ENCODE assay signal across 1 cellular context in the genomic region with DNA sequence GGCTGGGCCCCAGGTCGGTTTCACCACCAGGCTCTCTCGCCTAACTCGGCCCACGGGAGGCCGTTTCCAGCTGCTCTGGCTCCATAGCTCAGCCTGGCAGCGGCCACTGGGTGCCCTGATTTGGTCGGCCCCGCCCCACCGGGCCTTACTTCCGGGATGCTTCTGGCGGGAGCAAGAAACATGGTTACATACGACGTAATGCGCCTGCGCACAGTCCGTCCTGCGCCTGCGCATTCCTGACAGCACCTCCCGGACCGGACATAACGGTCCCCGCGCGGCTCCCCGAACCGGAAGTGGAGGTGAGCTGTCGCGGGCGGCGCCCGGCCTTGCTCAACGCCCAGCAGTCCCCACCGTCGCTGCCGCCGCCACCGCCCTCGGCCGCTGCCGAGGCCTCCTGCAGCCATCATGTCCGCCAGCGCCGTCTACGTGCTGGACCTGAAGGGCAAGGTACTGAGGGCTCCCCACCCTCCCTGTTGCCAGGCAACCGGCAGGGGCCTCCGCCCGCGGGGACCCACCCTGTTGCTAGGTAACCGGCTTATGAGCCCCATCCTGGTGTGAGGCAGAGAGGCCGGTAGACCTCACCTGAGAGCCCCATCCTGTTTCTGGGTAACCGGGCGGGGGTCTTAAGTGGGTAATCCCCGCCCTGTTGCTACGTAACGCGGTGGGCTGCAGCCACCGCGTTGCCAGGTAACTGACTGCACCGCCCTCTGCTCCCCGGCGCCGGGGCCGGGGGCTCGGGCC.
TF ChIP-seq lines count a peak whose summit lies in the region.

A gene (plus strand): TSS at position 290 of the 741 bp plus-strand sequence. CDS start 116 bp downstream, at position 406.

TF ChIP-seq in HepG2, 621 proteins besides CTCF, POLR2A, EP300 and RAD21 (continued from another document and continues in another):
- TF ChIP-seq, protein P1, sequence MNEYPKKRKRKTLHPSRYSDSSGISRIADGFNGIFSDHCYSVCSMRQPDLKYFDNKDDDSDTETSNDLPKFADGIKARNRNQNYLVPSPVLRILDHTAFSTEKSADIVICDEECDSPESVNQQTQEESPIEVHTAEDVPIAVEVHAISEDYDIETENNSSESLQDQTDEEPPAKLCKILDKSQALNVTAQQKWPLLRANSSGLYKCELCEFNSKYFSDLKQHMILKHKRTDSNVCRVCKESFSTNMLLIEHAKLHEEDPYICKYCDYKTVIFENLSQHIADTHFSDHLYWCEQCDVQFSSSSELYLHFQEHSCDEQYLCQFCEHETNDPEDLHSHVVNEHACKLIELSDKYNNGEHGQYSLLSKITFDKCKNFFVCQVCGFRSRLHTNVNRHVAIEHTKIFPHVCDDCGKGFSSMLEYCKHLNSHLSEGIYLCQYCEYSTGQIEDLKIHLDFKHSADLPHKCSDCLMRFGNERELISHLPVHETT (CRISPR knock-in tag; conservative IDR thresholded peaks at IDR 0.05): peak; percentile 60; the same call in 1 of the 2 replicates
- TF ChIP-seq ZNF598 (CRISPR knock-in tag; IDR thresholded peaks at IDR 0.05; ENCODE audit: borderline replicate concordance) (peak; percentile 65; the same call in 1 of the 2 replicates), CBX2 (IDR thresholded peaks at IDR 0.05; ENCODE audit: low read depth, low read length) (no peak), CBX2 (CRISPR knock-in tag; IDR thresholded peaks at IDR 0.05; ENCODE audit: low read depth) (no peak), ZNF724P (CRISPR knock-in tag; IDR thresholded peaks at IDR 0.05; ENCODE audit: borderline replicate concordance) (peak; percentile 70; the same call in 1 of the 2 replicates), MED13 (CRISPR knock-in tag; IDR thresholded peaks at IDR 0.05) (peak; percentile 75), HMGA1 (CRISPR knock-in tag; conservative IDR thresholded peaks at IDR 0.05) (no peak), SIX1 (CRISPR knock-in tag; IDR thresholded peaks at IDR 0.05; ENCODE audit: borderline replicate concordance) (no peak), GABPB1 (CRISPR knock-in tag; IDR thresholded peaks at IDR 0.05) (peak; percentile 97), KLF16 (CRISPR knock-in tag; IDR thresholded peaks at IDR 0.05) (peak in 1 of 2 experiments; percentile 42; a peak in 1 of 4 replicates), CEBPG (CRISPR knock-in tag; IDR thresholded peaks at IDR 0.05) (0 out of 2 replicates have a peak, but pooled peaks have one; percentile 52), MEF2D (CRISPR knock-in tag; IDR thresholded peaks at IDR 0.05) (peak; percentile 38; the same call in 1 of the 2 replicates), ZNF264 (CRISPR knock-in tag; IDR thresholded peaks at IDR 0.05) (peak; percentile 22; the same call in 1 of the 2 replicates), RBAK (CRISPR knock-in tag; IDR thresholded peaks at IDR 0.05) (no peak), SALL2 (CRISPR knock-in tag; IDR thresholded peaks at IDR 0.05) (peak; percentile 28; the same call in 1 of the 2 replicates), PPARG (CRISPR knock-in tag; conservative IDR thresholded peaks at IDR 0.05) (peak; percentile 10; the same call in 1 of the 2 replicates), TRIM24 (CRISPR knock-in tag; IDR thresholded peaks at IDR 0.05) (no peak), ZMYM3 (CRISPR knock-in tag; IDR thresholded peaks at IDR 0.05) (peak; percentile 34; the same call in 1 of the 2 replicates), ZNF567 (CRISPR knock-in tag; IDR thresholded peaks at IDR 0.05; ENCODE audit: borderline replicate concordance) (no peak), GATAD2A (CRISPR knock-in tag; IDR thresholded peaks at IDR 0.05) (peak; percentile 32; the same call in 1 of the 2 replicates), POLR2AphosphoS2 (IDR thresholded peaks at IDR 0.05; ENCODE audit: low read depth, low read length) (no peak), GTF3A (CRISPR knock-in tag; conservative IDR thresholded peaks at IDR 0.05) (no peak), ATF7-NPFF (CRISPR knock-in tag; IDR thresholded peaks at IDR 0.05; ENCODE audit: low read depth) (peak; percentile 80; the same call in 1 of the 2 replicates), SP4 (CRISPR knock-in tag; IDR thresholded peaks at IDR 0.05) (peak; percentile 30; the same call in 1 of the 2 replicates), ZNF556 (CRISPR knock-in tag; IDR thresholded peaks at IDR 0.05; ENCODE audit: borderline replicate concordance) (peak; percentile 69; the same call in 1 of the 2 replicates), HOXA3 (CRISPR knock-in tag; IDR thresholded peaks at IDR 0.05) (peak; percentile 84), CCAR2 (optimal IDR thresholded peaks at IDR 0.05; ENCODE audit: low read depth, low read length) (no peak), POGZ (CRISPR knock-in tag; IDR thresholded peaks at IDR 0.05) (peak; percentile 26; the same call in 1 of the 2 replicates)
- TF ChIP-seq, protein P2, sequence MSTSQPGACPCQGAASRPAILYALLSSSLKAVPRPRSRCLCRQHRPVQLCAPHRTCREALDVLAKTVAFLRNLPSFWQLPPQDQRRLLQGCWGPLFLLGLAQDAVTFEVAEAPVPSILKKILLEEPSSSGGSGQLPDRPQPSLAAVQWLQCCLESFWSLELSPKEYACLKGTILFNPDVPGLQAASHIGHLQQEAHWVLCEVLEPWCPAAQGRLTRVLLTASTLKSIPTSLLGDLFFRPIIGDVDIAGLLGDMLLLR (CRISPR knock-in tag; IDR thresholded peaks at IDR 0.05): peak; percentile 72
- TF ChIP-seq, protein P3, sequence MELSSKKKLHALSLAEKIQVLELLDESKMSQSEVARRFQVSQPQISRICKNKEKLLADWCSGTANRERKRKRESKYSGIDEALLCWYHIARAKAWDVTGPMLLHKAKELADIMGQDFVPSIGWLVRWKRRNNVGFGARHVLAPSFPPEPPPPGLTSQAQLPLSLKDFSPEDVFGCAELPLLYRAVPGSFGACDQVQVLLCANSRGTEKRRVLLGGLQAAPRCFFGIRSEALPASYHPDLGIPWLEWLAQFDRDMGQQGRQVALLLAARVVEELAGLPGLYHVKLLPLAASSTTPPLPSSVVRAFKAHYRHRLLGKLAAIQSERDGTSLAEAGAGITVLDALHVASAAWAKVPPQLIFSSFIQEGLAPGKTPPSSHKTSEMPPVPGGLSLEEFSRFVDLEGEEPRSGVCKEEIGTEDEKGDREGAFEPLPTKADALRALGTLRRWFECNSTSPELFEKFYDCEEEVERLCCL (CRISPR knock-in tag; IDR thresholded peaks at IDR 0.05; ENCODE audit: borderline replicate concordance): no peak; the same call in 1 of the 2 replicates
- TF ChIP-seq, protein P4, sequence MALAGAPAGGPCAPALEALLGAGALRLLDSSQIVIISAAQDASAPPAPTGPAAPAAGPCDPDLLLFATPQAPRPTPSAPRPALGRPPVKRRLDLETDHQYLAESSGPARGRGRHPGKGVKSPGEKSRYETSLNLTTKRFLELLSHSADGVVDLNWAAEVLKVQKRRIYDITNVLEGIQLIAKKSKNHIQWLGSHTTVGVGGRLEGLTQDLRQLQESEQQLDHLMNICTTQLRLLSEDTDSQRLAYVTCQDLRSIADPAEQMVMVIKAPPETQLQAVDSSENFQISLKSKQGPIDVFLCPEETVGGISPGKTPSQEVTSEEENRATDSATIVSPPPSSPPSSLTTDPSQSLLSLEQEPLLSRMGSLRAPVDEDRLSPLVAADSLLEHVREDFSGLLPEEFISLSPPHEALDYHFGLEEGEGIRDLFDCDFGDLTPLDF (CRISPR knock-in tag; IDR thresholded peaks at IDR 0.05): peak; percentile 96
- TF ChIP-seq, protein P5, sequence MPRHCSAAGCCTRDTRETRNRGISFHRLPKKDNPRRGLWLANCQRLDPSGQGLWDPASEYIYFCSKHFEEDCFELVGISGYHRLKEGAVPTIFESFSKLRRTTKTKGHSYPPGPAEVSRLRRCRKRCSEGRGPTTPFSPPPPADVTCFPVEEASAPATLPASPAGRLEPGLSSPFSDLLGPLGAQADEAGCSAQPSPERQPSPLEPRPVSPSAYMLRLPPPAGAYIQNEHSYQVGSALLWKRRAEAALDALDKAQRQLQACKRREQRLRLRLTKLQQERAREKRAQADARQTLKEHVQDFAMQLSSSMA (CRISPR knock-in tag; IDR thresholded peaks at IDR 0.05): peak; percentile 87
- TF ChIP-seq, protein P6, sequence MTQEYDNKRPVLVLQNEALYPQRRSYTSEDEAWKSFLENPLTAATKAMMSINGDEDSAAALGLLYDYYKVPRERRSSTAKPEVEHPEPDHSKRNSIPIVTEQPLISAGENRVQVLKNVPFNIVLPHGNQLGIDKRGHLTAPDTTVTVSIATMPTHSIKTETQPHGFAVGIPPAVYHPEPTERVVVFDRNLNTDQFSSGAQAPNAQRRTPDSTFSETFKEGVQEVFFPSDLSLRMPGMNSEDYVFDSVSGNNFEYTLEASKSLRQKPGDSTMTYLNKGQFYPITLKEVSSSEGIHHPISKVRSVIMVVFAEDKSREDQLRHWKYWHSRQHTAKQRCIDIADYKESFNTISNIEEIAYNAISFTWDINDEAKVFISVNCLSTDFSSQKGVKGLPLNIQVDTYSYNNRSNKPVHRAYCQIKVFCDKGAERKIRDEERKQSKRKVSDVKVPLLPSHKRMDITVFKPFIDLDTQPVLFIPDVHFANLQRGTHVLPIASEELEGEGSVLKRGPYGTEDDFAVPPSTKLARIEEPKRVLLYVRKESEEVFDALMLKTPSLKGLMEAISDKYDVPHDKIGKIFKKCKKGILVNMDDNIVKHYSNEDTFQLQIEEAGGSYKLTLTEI (CRISPR knock-in tag; conservative IDR thresholded peaks at IDR 0.05): no peak
- TF ChIP-seq, protein P7, sequence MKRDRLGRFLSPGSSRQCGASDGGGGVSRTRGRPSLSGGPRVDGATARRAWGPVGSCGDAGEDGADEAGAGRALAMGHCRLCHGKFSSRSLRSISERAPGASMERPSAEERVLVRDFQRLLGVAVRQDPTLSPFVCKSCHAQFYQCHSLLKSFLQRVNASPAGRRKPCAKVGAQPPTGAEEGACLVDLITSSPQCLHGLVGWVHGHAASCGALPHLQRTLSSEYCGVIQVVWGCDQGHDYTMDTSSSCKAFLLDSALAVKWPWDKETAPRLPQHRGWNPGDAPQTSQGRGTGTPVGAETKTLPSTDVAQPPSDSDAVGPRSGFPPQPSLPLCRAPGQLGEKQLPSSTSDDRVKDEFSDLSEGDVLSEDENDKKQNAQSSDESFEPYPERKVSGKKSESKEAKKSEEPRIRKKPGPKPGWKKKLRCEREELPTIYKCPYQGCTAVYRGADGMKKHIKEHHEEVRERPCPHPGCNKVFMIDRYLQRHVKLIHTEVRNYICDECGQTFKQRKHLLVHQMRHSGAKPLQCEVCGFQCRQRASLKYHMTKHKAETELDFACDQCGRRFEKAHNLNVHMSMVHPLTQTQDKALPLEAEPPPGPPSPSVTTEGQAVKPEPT (CRISPR knock-in tag; IDR thresholded peaks at IDR 0.05; ENCODE audit: low read depth): peak; percentile 39; the same call in 1 of the 2 replicates
- TF ChIP-seq, protein P8, sequence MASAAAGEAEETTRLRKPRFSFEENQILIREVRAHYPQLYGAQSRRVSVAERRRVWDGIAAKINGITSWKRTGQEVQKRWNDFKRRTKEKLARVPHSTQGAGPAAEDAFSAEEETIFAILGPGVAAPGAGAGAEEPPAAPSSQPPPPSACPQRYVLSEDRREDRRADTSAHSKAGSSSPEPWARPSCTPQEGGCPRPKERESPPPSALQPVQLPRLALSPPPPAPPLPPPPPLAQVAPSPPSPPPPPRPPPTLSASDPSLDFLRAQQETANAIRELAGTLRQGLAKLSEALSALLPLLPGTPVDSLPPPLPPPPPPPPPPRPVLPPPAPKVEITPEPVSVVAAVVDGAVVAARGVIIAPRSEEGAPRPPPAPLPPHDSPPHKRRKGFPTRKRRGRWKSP (CRISPR knock-in tag; IDR thresholded peaks at IDR 0.05): 0 out of 2 replicates have a peak, but pooled peaks have one; percentile 59
- TF ChIP-seq, protein P9, sequence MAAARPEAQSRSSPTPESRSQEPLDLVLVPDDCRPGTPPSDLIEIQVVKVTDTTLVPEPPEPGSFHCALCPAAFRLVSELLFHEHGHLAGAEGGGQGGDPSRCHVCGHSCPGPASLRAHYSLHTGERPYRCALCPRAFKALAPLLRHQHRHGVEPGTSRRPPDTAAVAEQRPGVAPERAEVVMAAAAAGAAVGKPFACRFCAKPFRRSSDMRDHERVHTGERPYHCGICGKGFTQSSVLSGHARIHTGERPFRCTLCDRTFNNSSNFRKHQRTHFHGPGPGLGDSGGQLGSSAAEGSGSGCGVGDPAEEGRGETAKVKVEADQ (CRISPR knock-in tag; IDR thresholded peaks at IDR 0.05; ENCODE audit: borderline replicate concordance): peak; percentile 79; the same call in 1 of the 2 replicates
- TF ChIP-seq, protein P10, sequence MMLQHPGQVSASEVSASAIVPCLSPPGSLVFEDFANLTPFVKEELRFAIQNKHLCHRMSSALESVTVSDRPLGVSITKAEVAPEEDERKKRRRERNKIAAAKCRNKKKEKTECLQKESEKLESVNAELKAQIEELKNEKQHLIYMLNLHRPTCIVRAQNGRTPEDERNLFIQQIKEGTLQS (CRISPR knock-in tag; IDR thresholded peaks at IDR 0.05): peak; percentile 17; the same call in 1 of the 2 replicates
- TF ChIP-seq, protein P11, sequence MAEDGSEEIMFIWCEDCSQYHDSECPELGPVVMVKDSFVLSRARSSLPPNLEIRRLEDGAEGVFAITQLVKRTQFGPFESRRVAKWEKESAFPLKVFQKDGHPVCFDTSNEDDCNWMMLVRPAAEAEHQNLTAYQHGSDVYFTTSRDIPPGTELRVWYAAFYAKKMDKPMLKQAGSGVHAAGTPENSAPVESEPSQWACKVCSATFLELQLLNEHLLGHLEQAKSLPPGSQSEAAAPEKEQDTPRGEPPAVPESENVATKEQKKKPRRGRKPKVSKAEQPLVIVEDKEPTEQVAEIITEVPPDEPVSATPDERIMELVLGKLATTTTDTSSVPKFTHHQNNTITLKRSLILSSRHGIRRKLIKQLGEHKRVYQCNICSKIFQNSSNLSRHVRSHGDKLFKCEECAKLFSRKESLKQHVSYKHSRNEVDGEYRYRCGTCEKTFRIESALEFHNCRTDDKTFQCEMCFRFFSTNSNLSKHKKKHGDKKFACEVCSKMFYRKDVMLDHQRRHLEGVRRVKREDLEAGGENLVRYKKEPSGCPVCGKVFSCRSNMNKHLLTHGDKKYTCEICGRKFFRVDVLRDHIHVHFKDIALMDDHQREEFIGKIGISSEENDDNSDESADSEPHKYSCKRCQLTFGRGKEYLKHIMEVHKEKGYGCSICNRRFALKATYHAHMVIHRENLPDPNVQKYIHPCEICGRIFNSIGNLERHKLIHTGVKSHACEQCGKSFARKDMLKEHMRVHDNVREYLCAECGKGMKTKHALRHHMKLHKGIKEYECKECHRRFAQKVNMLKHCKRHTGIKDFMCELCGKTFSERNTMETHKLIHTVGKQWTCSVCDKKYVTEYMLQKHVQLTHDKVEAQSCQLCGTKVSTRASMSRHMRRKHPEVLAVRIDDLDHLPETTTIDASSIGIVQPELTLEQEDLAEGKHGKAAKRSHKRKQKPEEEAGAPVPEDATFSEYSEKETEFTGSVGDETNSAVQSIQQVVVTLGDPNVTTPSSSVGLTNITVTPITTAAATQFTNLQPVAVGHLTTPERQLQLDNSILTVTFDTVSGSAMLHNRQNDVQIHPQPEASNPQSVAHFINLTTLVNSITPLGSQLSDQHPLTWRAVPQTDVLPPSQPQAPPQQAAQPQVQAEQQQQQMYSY (CRISPR knock-in tag; IDR thresholded peaks at IDR 0.05): 0 out of 2 replicates have a peak, but pooled peaks have one; percentile 30
